ENCODE assay signal across 28 cellular contexts in the genomic region with DNA sequence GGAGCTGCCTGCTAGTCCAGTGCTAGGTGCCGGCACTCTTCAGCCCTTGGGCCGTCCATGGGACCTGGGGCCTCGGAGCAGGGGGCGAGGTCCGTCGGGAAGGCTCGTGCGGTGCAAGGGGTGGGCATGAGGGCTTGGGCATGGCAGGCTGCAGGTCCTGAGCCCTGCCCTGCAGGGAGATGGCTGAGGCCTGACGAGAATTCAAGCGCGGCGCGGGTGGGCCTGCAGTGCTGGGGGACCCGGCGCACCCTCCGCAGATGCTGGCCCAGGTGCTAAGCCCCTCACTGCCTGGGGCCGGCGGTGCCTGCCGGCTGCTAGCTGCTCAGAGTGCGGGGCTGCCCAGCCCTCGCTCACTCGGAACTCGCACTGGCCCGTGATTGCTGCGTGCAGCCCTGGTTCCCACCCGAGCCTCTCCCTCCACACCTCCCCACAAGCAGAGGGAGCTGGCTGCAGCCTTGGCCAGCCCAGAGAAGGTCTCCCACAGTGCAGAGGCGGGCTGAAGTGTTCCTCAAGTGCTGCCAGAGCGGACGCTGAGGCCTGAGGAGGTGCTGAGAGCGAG.
"Had no signal": no experiment of that assay in that cellular context is flagged by ENCODE, and none has a peak within 500 bp of the region (broad histone marks: within the 10 kb centered on the region; RNA-seq: fewer than 3 reads in every experiment).

No MANE protein-coding gene starts in this region.

- H3K4me3 Mint-ChIP-seq: effector memory CD8-positive, alpha-beta T cell; endodermal cell; immature natural killer cell; mesothelial cell of epicardium; naive B cell had no signal

- ATAC-seq: effector memory CD8-positive, alpha-beta T cell; esophagus mucosa; gastrocnemius medialis; left colon; left lobe of liver; mucosa of descending colon had no signal

- H3K4me1 ChIP-seq: esophagus squamous epithelium, gastrocnemius medialis, left ventricle myocardium inferior, lower lobe of right lung had no signal

- FAIRE-seq: colon, endometrium had no signal

- H3K4me3 ChIP-seq: coronary artery, dorsolateral prefrontal cortex, esophagus squamous epithelium, gastrocnemius medialis, hepatocyte, left ventricle myocardium inferior, lower lobe of right lung, mucosa of descending colon had no signal

- H3K27ac Mint-ChIP-seq: effector memory CD8-positive, alpha-beta T cell; endodermal cell; immature natural killer cell; mesothelial cell of epicardium; naive B cell had no signal

- H3K36me3 Mint-ChIP-seq: immature natural killer cell, mesothelial cell of epicardium, naive B cell had no signal

- H3K27ac ChIP-seq: coronary artery, dorsolateral prefrontal cortex, epithelial cell of prostate, esophagus squamous epithelium, gastrocnemius medialis, hepatocyte, left ventricle myocardium inferior, lower lobe of right lung had no signal

- H3K36me3 ChIP-seq: esophagus squamous epithelium, gastrocnemius medialis, left ventricle myocardium inferior, lower lobe of right lung had no signal

- H3K27me3 ChIP-seq: dorsolateral prefrontal cortex, esophagus squamous epithelium, gastrocnemius medialis, hepatocyte had no signal

- H3K9me3 ChIP-seq: gastrocnemius medialis, left ventricle myocardium inferior had no signal

- DNase-seq: dermis blood vessel endothelial cell; effector CD4-positive, alpha-beta T cell; effector memory CD8-positive, alpha-beta T cell; endodermal cell; erythroblast; esophagus squamous epithelium; foreskin fibroblast; foreskin melanocyte; gastrocnemius medialis; glutamatergic neuron; hypothalamus; immature natural killer cell; islet precursor cell; left colon; left ventricle myocardium inferior; lower lobe of right lung; mesenchymal stem cell; mucosa of descending colon; naive B cell had no signal

- H3K27me3 Mint-ChIP-seq: effector memory CD8-positive, alpha-beta T cell; naive B cell had no signal

- H3K4me1 Mint-ChIP-seq: endodermal cell, immature natural killer cell, mesothelial cell of epicardium, naive B cell had no signal
